In genomic region chr5:81749186-81749561, GRCh38 we compare ENCODE assay signal across 8 cellular contexts. TPM values are rescaled to one million over a fixed set of nuclear protein-coding genes. Genes with fewer than 3 reads are reported as not detected.
A peak's percentile ranks its signal among the peaks of the same experiment; 100 is the strongest.
DNase-seq lines count a peak whose midpoint lies in the region; ATAC-seq, FAIRE-seq and TF ChIP-seq lines count a peak whose summit lies in the region.

No MANE protein-coding gene starts in this region.

- H3K27me3 ChIP-seq in OCI-LY3 (ENCODE audit: low read depth, low read length) (peaks cover 41% of the 10 kb centered on the region), endothelial cell of umbilical vein (ENCODE audit: control insufficient read depth in 2 of 2, insufficient read depth in 2 of 2, low read length in 2 of 2) (no peaks in the 10 kb centered on the region)

- DNase-seq in ELF-1 (ENCODE audit: low read depth, low spot score) (peak; percentile 4), endothelial cell of umbilical vein (ENCODE audit: low read depth, low spot score) (no peak), pons (ENCODE audit: low spot score) (peak; percentile 42), NCI-H1048 (lab: John Stamatoyannopoulos, UW) (no peak), ecto neural progenitor cell (ENCODE audit: low spot score) (no peak), KBM-7 (no peak)

- H3K9ac ChIP-seq in OCI-LY3 (ENCODE audit: low read length), result 0 out of 2 replicates have a peak overlapping the region, but pooled peaks have one; percentile 43
- no peak overlapping the region for H3K9ac ChIP-seq in endothelial cell of umbilical vein (replicated peaks; ENCODE audit: extremely low read depth, insufficient read depth, low read length)

- intact Hi-C loops in endothelial cell of umbilical vein (cut with micrococcal nuclease), result no loop called here

- H3K27ac ChIP-seq in OCI-LY3 (ENCODE audit: low read length), result no peak overlapping the region
- H3K27ac ChIP-seq in endothelial cell of umbilical vein (ENCODE audit: insufficient read depth, low read depth, low read length), result no peak overlapping the region

- no peaks in the 10 kb centered on the region for H3K36me3 ChIP-seq in OCI-LY3 (replicated peaks; ENCODE audit: low read depth, low read length)
- H3K36me3 ChIP-seq in endothelial cell of umbilical vein (ENCODE audit: control insufficient read depth in 2 of 2, extremely low read depth in 1 of 2, insufficient read depth in 2 of 2, low read length in 2 of 2), result no peaks in the 10 kb centered on the region

- H3K9me1 ChIP-seq in endothelial cell of umbilical vein (replicated peaks; ENCODE audit: control insufficient read depth, extremely low read depth, insufficient read depth, low read length), result no peaks in the 10 kb centered on the region

- no peaks in the 10 kb centered on the region for H4K20me1 ChIP-seq in OCI-LY3 (ENCODE audit: insufficient read depth, low read length)
- no peaks in the 10 kb centered on the region for H4K20me1 ChIP-seq in endothelial cell of umbilical vein (replicated peaks; ENCODE audit: control insufficient read depth, extremely low read depth, insufficient read depth, low read length)

- H3K4me1 ChIP-seq in OCI-LY3 (ENCODE audit: low read length), result peaks cover 10% of the 10 kb centered on the region
- H3K4me1 ChIP-seq in endothelial cell of umbilical vein (ENCODE audit: control insufficient read depth, extremely low read depth, insufficient read depth, low read length), result peaks cover 11% of the 10 kb centered on the region

- TF ChIP-seq CTCF in OCI-LY3 (IDR thresholded peaks at IDR 0.05; ENCODE audit: low read depth, low read length), result no peak
- no peak for TF ChIP-seq CTCF in endothelial cell of umbilical vein (IDR thresholded peaks at IDR 0.05; ENCODE audit: extremely low read depth in 1 of 2, insufficient read depth in 1 of 2, low read depth in 1 of 2, low read length in 2 of 2)

- H3K4me2 ChIP-seq in OCI-LY3 (ENCODE audit: low read length) (peak overlapping the region; percentile 64), endothelial cell of umbilical vein (ENCODE audit: insufficient read depth, low read length) (peak overlapping the region; percentile 25)

- H3K79me2 ChIP-seq in OCI-LY3 (ENCODE audit: low read length), result no peaks in the 10 kb centered on the region
- H3K79me2 ChIP-seq in endothelial cell of umbilical vein (ENCODE audit: control insufficient read depth, insufficient read depth, low read length), result no peaks in the 10 kb centered on the region

- dilution Hi-C loops in endothelial cell of umbilical vein (cut with MboI; ENCODE audit: extremely low pct_ligation_motif_present, low sequenced_read_pairs), result no loop called here

- H3K4me3 ChIP-seq in OCI-LY3 (ENCODE audit: low read length) (peak overlapping the region; percentile 85), endothelial cell of umbilical vein (replicated peaks in 1 of 3; ENCODE audit: insufficient read depth in 1 of 3, low read depth in 1 of 3, low read length in 3 of 3) (peak overlapping the region in 2 of 3 experiments; percentile 40 to 69)

- in situ Hi-C loops in KBM-7 (cut with MboI; ENCODE audit: low pct_unique_long_range_greater_than_20kb, low sequenced_read_pairs), result loop anchor here (25.0 kb wide), 1 partner anchor 212 kb away; no protein-coding TSS in a partner anchor

- no peak for ATAC-seq in HG03108 (IDR thresholded peaks at IDR 0.05; ENCODE audit: unreplicated experiment)

- BruUV-seq in endothelial cell of umbilical vein (replicated peaks; lab: Mats Ljungman, UMichigan), result no TSS peak

- no peak for FAIRE-seq in endothelial cell of umbilical vein (lab: Jason Lieb, UNC)

- H2AFZ ChIP-seq in OCI-LY3 (ENCODE audit: low read depth, low read length), result no peak overlapping the region
- H2AFZ ChIP-seq in endothelial cell of umbilical vein (ENCODE audit: low read depth, low read length), result peak overlapping the region; percentile 33

- H3K9me3 ChIP-seq in OCI-LY3 (ENCODE audit: insufficient read depth, low read length) (no peaks in the 10 kb centered on the region), endothelial cell of umbilical vein (replicated peaks; ENCODE audit: control insufficient read depth, insufficient read depth, low read length) (no peaks in the 10 kb centered on the region)

- POLR2A ChIA-PET in endothelial cell of umbilical vein (lab: Charles Lee), result interaction anchor here (0.7 kb wide), 1 partner anchor 222 kb away, joined by 3 read pairs; the partner anchor contains the start of gene ATG10

- CTCF ChIA-PET in endothelial cell of umbilical vein (lab: Charles Lee), result interaction anchor here (1.0 to 4.6 kb wide), 7 partner anchors 102 to 416 kb away, joined by 3 to 89 read pairs (median 44); no protein-coding TSS in a partner anchor

- no peak for TF ChIP-seq POLR2A in endothelial cell of umbilical vein (IDR thresholded peaks at IDR 0.05; ENCODE audit: low read depth, low read length)

TF ChIP-seq in endothelial cell of umbilical vein, 7 proteins besides CTCF, POLR2A, EP300 and RAD21:
- no peak for TF ChIP-seq GATA2 (IDR thresholded peaks at IDR 0.05; ENCODE audit: insufficient read depth, insufficient read length, low read depth, low read length)
- TF ChIP-seq JUN (IDR thresholded peaks at IDR 0.05; ENCODE audit: borderline replicate concordance, insufficient read depth, insufficient read length, low read depth), result no peak
- TF ChIP-seq MYC (IDR thresholded peaks at IDR 0.05; ENCODE audit: low read depth, low read length), result no peak
- TF ChIP-seq FOS (IDR thresholded peaks at IDR 0.05; ENCODE audit: borderline replicate concordance, insufficient read depth, low read length), result no peak
- TF ChIP-seq POLR2AphosphoS5 (IDR thresholded peaks at IDR 0.05; ENCODE audit: insufficient read depth, low read depth, low read length), result no peak
- TF ChIP-seq EZH2 (IDR thresholded peaks at IDR 0.05; ENCODE audit: borderline replicate concordance, low read depth, low read length, severe bottlenecking), result no peak
- no peak for TF ChIP-seq MAX (IDR thresholded peaks at IDR 0.05; ENCODE audit: insufficient read depth, insufficient read length)

RNA-seq across cellular contexts. Expression of gene SSBP2, which starts 1.7 kb away (rescaled TPM):
- 7.9 and 9.6 TPM in 2 replicates for total RNA-seq in endothelial cell of umbilical vein
- polyA plus RNA-seq in endothelial cell of umbilical vein, result 11.3 and 11.5 TPM in 2 replicates
- 14.5 and 14.9 TPM in 2 replicates for polyA plus RNA-seq in endothelial cell of umbilical vein (2011; cell fraction: cytosol; rRNA removed)
- polyA plus RNA-seq in endothelial cell of umbilical vein (2011; cell fraction: nucleus; rRNA removed), result 19.1 and 23.3 TPM in 2 replicates
- polyA plus RNA-seq in endothelial cell of umbilical vein (2012), result 9.3 and 10.5 TPM in 2 replicates
- 15.7 and 16.4 TPM in 2 replicates for polyA minus RNA-seq in endothelial cell of umbilical vein
- polyA minus RNA-seq in endothelial cell of umbilical vein (2011; cell fraction: cytosol; rRNA and poly(A)+ RNA removed), result 5.9 TPM
- polyA minus RNA-seq in endothelial cell of umbilical vein (2011; cell fraction: nucleus; rRNA and poly(A)+ RNA removed), result 16.5 and 21.1 TPM in 2 replicates

Comparison
In these comparisons a context has a peak if more than half of its experiments do, and no peak if none do; other contexts are left out.
1. DNase-seq: peak in ELF-1 (single experiment) and pons (single experiment); none in endothelial cell of umbilical vein (single experiment), NCI-H1048 (single experiment), ecto neural progenitor cell (single experiment) and KBM-7 (single experiment).